In the genomic region with DNA sequence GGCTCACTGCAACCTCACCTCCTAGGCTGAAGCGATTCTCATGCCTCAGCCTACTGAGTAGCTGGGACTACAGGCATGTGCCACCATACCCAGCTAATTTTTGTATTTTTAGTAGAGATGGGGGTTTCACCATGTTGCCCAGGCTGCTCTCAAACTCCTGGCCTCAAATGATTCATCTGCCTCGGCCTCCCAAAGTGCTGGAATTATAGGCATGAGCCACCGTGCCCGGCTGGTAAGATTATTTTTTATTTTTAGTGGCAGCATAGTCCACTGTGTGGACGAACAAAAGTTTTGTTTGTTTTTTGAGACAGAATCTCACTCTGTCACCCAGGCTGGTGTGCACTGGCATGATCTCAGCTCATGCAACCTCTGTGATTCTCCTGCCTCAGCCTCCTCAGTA, we compare ENCODE assay signal across 2 cellular contexts. TPM values are rescaled to one million over a fixed set of nuclear protein-coding genes. Genes with fewer than 3 reads are reported as not detected.
"Had no signal": no experiment of that assay in that cellular context is flagged by ENCODE, and none has a peak within 500 bp of the region (broad histone marks: within the 10 kb centered on the region; RNA-seq: fewer than 3 reads in every experiment).

No MANE protein-coding gene starts in this region.

RNA-seq across cellular contexts. Expression of gene NEK2, which starts 29.8 kb away (rescaled TPM):
- total RNA-seq: posterior vena cava, ureter had no signal
